ENCODE assay signal across 1 cellular context in genomic region chr1:15973772-15974171, GRCh38.
TF ChIP-seq lines count a peak whose summit lies in the region.

No MANE protein-coding gene starts in this region.

TF ChIP-seq in GM12878, 131 proteins besides CTCF, POLR2A, EP300 and RAD21:
- TF ChIP-seq TAF1 (IDR thresholded peaks at IDR 0.05; ENCODE audit: borderline replicate concordance, low read depth, low read length) = no peak
- no peak for TF ChIP-seq YBX1 (IDR thresholded peaks at IDR 0.05)
- no peak for TF ChIP-seq MYB (IDR thresholded peaks at IDR 0.05; ENCODE audit: borderline replicate concordance, low read depth, low read length)
- no peak for TF ChIP-seq MXI1 (IDR thresholded peaks at IDR 0.05; ENCODE audit: low read depth, low read length)
- no peak for TF ChIP-seq MLLT1 (IDR thresholded peaks at IDR 0.05)
